ENCODE assay signal across 8 cellular contexts in genomic region chr10:112182808-112183328, GRCh38. TPM values are rescaled to one million over a fixed set of nuclear protein-coding genes. Genes with fewer than 3 reads are reported as not detected.
DNase-seq lines count a peak whose midpoint lies in the region; ATAC-seq and TF ChIP-seq lines count a peak whose summit lies in the region.

No MANE protein-coding gene starts in this region.

- no peaks in the 10 kb centered on the region for H3K9me3 ChIP-seq in WERI-Rb-1 (ENCODE audit: severe bottlenecking)
- H3K9me3 ChIP-seq in iPS-15b (ENCODE audit: control insufficient read depth, insufficient read depth, low read length): no peaks in the 10 kb centered on the region
- no peaks in the 10 kb centered on the region for H3K9me3 ChIP-seq in stomach

- TF ChIP-seq CTCF in WERI-Rb-1 (IDR thresholded peaks at IDR 0.05; ENCODE audit: low read depth, low read length): no peak
- TF ChIP-seq CTCF in stomach (IDR thresholded peaks at IDR 0.05): no peak

- 23 to 28% (median 26%) methylated on average over 9 to 10 of the region's 10 CpGs for WGBS in stomach, 5 donors

- H3K4me3 ChIP-seq in WERI-Rb-1 (ENCODE audit: low read depth, low read length) (peak overlapping the region; percentile 86), iPS-15b (ENCODE audit: low read depth, low read length) (peak overlapping the region; percentile 86), stomach (peak overlapping the region; percentile 75 to 87 (median 84))

- no peak for ATAC-seq in GM21360 (IDR thresholded peaks at IDR 0.05; ENCODE audit: unreplicated experiment)

- H3K9ac ChIP-seq in iPS-15b (ENCODE audit: low read depth, low read length): peak overlapping the region; percentile 91

- H3K36me3 ChIP-seq in WERI-Rb-1: peaks cover 8% of the 10 kb centered on the region
- peaks cover 3% of the 10 kb centered on the region for H3K36me3 ChIP-seq in iPS-15b (ENCODE audit: control insufficient read depth, insufficient read depth, low read length)
- H3K36me3 ChIP-seq in stomach: peaks cover 0 to 38% (median 27%) of the 10 kb centered on the region in 4 donors

- no peak for TF ChIP-seq POLR2A in stomach (IDR thresholded peaks at IDR 0.05)

- H3K27me3 ChIP-seq in WERI-Rb-1 (ENCODE audit: insufficient read depth, low read depth, severe bottlenecking) (no peaks in the 10 kb centered on the region), iPS-15b (ENCODE audit: control insufficient read depth, insufficient read depth, low read length) (no peaks in the 10 kb centered on the region), stomach (no peaks in the 10 kb centered on the region)

- DNase-seq in NCI-H146 (lab: John Stamatoyannopoulos, UW) (peak; percentile 35), NCI-H146 treated with DMSO at 0.1 percent for 48 hours (lab: John Stamatoyannopoulos, UW; ENCODE audit: unreplicated experiment) (no peak), WERI-Rb-1 (no peak), stomach (no peak)
- DNase-seq in stimulated activated CD4-positive, alpha-beta T cell treated with anti-CD3 and anti-CD28 coated beads, Interleukin-12 subunit alpha, Interleukin-12 subunit beta, amount 100 ng/mL, for 4 hours: no peak
- DNase-seq in effector CD8-positive, alpha-beta T cell (lab: John Stamatoyannopoulos, UW): no peak

- no peak for TF ChIP-seq EP300 in stomach (IDR thresholded peaks at IDR 0.05)

- H3K4me1 ChIP-seq in iPS-15b (ENCODE audit: control insufficient read depth, insufficient read depth, low read length) (peaks cover 13% of the 10 kb centered on the region), stomach (peaks cover 0 to 30% (median 17%) of the 10 kb centered on the region in 4 donors)

- intact Hi-C loops in stomach (cut with DNase I; ENCODE audit: low total_unique reads): no loop called here

- H3K27ac ChIP-seq in WERI-Rb-1 (no peak overlapping the region; the same call in 1 of the 2 replicates), stomach (peak overlapping the region in 4 of 5 donors; percentile 75 to 87 (median 79))

RNA-seq across cellular contexts. Expression of gene GPAM, which starts 0.7 kb away (rescaled TPM):
- total RNA-seq in stomach: 10 to 100 TPM in 2 of 5 donors, 1 to 10 TPM in 3; 1.2 to 14.0 (median 8.9) TPM
- 1 to 10 TPM; 1.9 to 2.6 (median 2.3) TPM for polyA plus RNA-seq in stomach
